ENCODE assay signal across 8 cellular contexts in the genomic region with DNA sequence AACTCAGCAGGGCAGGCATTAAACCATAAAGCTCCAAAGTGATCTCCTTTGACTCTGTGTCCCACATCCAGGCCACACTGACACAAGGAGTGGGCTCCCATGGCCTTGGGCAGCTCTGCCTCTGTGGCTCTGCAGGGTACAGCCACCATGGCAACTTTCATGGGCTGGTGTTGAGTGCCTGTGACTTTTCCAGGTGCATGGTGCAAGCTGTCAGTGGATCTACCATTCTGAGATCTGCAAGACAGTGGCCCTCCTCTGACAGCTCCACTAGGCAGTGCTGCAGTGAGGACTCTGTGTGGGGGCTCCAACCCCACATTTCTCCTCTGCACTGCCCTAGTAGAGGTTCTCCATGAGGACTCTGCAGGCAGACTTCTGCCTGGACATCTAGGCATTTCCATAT. TPM values are rescaled to one million over a fixed set of nuclear protein-coding genes. Genes with fewer than 3 reads are reported as not detected.
A peak's percentile ranks its signal among the peaks of the same experiment; 100 is the strongest.
DNase-seq lines count a peak whose midpoint lies in the region; ATAC-seq and TF ChIP-seq lines count a peak whose summit lies in the region.
"Not testable (repeated sequence)": the region's sequence is repeated elsewhere in the genome, so short reads cannot be mapped to it uniquely, and the experiment has no call there.

No MANE protein-coding gene starts in this region.

- intact Hi-C loops in left ventricle myocardium inferior (cut with micrococcal nuclease); lower lobe of right lung (cut with DNase I); upper lobe of right lung (cut with DNase I): not testable (repeated sequence)
- intact Hi-C loops in posterior vena cava (cut with DNase I), result loop anchor here in 1 of 2 donors (10.0 kb wide), 1 partner anchor 231 kb away; no protein-coding TSS in a partner anchor

- H3K27ac ChIP-seq in RWPE2 (ENCODE audit: poor library complexity, severe bottlenecking), result not testable (repeated sequence)
- peak overlapping the region; percentile 70 for H3K27ac ChIP-seq in left ventricle myocardium inferior (replicated peaks)
- H3K27ac ChIP-seq in lower lobe of right lung, result peak overlapping the region; percentile 46
- H3K27ac ChIP-seq in upper lobe of right lung, result peak overlapping the region; percentile 47

- not testable (repeated sequence) for H3K27me3 Mint-ChIP-seq in activated CD8-positive, alpha-beta memory T cell treated with anti-CD3 and anti-CD28 coated beads, Interleukin-2, amount 10 ng/mL, durations not matched to agents 7 days and 5 days; activated T-helper 17 cell treated with anti-CD3 and anti-CD28 coated beads, Interleukin-2, amount 50 U/mL, for 72 hours
- peaks cover 12% of the 10 kb centered on the region for H3K27me3 Mint-ChIP-seq in stimulated activated naive CD8-positive, alpha-beta T cell treated with anti-CD3 and anti-CD28 coated beads, Interleukin-15, Interleukin-2, amounts not matched to agents 100 ng/mL and 50 ng/mL, for 24 hours

- H3K9me3 Mint-ChIP-seq in activated CD8-positive, alpha-beta memory T cell treated with anti-CD3 and anti-CD28 coated beads, Interleukin-2, amount 10 ng/mL, durations not matched to agents 7 days and 5 days (ENCODE audit: low read depth); activated T-helper 17 cell treated with anti-CD3 and anti-CD28 coated beads, Interleukin-2, amount 50 U/mL, for 72 hours; stimulated activated naive CD8-positive, alpha-beta T cell treated with anti-CD3 and anti-CD28 coated beads, Interleukin-15, Interleukin-2, amounts not matched to agents 100 ng/mL and 50 ng/mL, for 24 hours: not testable (repeated sequence)

- H3K36me3 Mint-ChIP-seq in activated CD8-positive, alpha-beta memory T cell treated with anti-CD3 and anti-CD28 coated beads, Interleukin-2, amount 10 ng/mL, durations not matched to agents 7 days and 5 days; activated T-helper 17 cell treated with anti-CD3 and anti-CD28 coated beads, Interleukin-2, amount 50 U/mL, for 72 hours (ENCODE audit: low read depth); stimulated activated naive CD8-positive, alpha-beta T cell treated with anti-CD3 and anti-CD28 coated beads, Interleukin-15, Interleukin-2, amounts not matched to agents 100 ng/mL and 50 ng/mL, for 24 hours (ENCODE audit: low read depth): not testable (repeated sequence)

- not testable (repeated sequence) for TF ChIP-seq CTCF in RWPE2 (IDR thresholded peaks at IDR 0.05; ENCODE audit: poor library complexity, severe bottlenecking); left ventricle myocardium inferior (IDR thresholded peaks at IDR 0.05; ENCODE audit: borderline replicate concordance); lower lobe of right lung (IDR thresholded peaks at IDR 0.05); upper lobe of right lung (IDR thresholded peaks at IDR 0.05)

- not testable (repeated sequence) for H3K27ac Mint-ChIP-seq in activated CD8-positive, alpha-beta memory T cell treated with anti-CD3 and anti-CD28 coated beads, Interleukin-2, amount 10 ng/mL, durations not matched to agents 7 days and 5 days
- H3K27ac Mint-ChIP-seq in activated T-helper 17 cell treated with anti-CD3 and anti-CD28 coated beads, Interleukin-2, amount 50 U/mL, for 72 hours, result peak overlapping the region; percentile 72
- H3K27ac Mint-ChIP-seq in stimulated activated naive CD8-positive, alpha-beta T cell treated with anti-CD3 and anti-CD28 coated beads, Interleukin-15, Interleukin-2, amounts not matched to agents 100 ng/mL and 50 ng/mL, for 24 hours, result peak overlapping the region; percentile 29

- peaks cover 19% of the 10 kb centered on the region for H3K4me1 Mint-ChIP-seq in activated CD8-positive, alpha-beta memory T cell treated with anti-CD3 and anti-CD28 coated beads, Interleukin-2, amount 10 ng/mL, durations not matched to agents 7 days and 5 days
- H3K4me1 Mint-ChIP-seq in activated T-helper 17 cell treated with anti-CD3 and anti-CD28 coated beads, Interleukin-2, amount 50 U/mL, for 72 hours, result not testable (repeated sequence)
- H3K4me1 Mint-ChIP-seq in stimulated activated naive CD8-positive, alpha-beta T cell treated with anti-CD3 and anti-CD28 coated beads, Interleukin-15, Interleukin-2, amounts not matched to agents 100 ng/mL and 50 ng/mL, for 24 hours (ENCODE audit: low read depth), result peaks cover 25% of the 10 kb centered on the region

- H3K4me3 Mint-ChIP-seq in activated CD8-positive, alpha-beta memory T cell treated with anti-CD3 and anti-CD28 coated beads, Interleukin-2, amount 10 ng/mL, durations not matched to agents 7 days and 5 days; activated T-helper 17 cell treated with anti-CD3 and anti-CD28 coated beads, Interleukin-2, amount 50 U/mL, for 72 hours; stimulated activated naive CD8-positive, alpha-beta T cell treated with anti-CD3 and anti-CD28 coated beads, Interleukin-15, Interleukin-2, amounts not matched to agents 100 ng/mL and 50 ng/mL, for 24 hours: not testable (repeated sequence)

- H3K9me3 ChIP-seq in RWPE2 (ENCODE audit: severe bottlenecking); left ventricle myocardium inferior (replicated peaks); lower lobe of right lung; upper lobe of right lung: not testable (repeated sequence)

- not testable (repeated sequence) for H3K27me3 ChIP-seq in RWPE2 (ENCODE audit: insufficient read depth, poor library complexity, severe bottlenecking); lower lobe of right lung (ENCODE audit: low read depth); upper lobe of right lung
- peaks cover 28% of the 10 kb centered on the region for H3K27me3 ChIP-seq in left ventricle myocardium inferior (ENCODE audit: low read depth)

- not testable (repeated sequence) for H3K4me3 ChIP-seq in RWPE2 (ENCODE audit: severe bottlenecking); left ventricle myocardium inferior; lower lobe of right lung; upper lobe of right lung

- H3K4me1 ChIP-seq in RWPE2 (ENCODE audit: insufficient read depth, poor library complexity, severe bottlenecking); left ventricle myocardium inferior; lower lobe of right lung; upper lobe of right lung: not testable (repeated sequence)

- ATAC-seq in RWPE2 (ENCODE audit: low read depth); activated CD8-positive, alpha-beta memory T cell treated with anti-CD3 and anti-CD28 coated beads, Interleukin-2, amount 10 ng/mL, durations not matched to agents 7 days and 5 days; activated T-helper 17 cell treated with anti-CD3 and anti-CD28 coated beads, Interleukin-2, amount 50 U/mL, for 72 hours (replicated peaks); lower lobe of right lung; upper lobe of right lung: not testable (repeated sequence)

- DNase-seq in RWPE2 (ENCODE audit: low spot score), result peak; percentile 11
- DNase-seq in activated CD8-positive, alpha-beta memory T cell treated with anti-CD3 and anti-CD28 coated beads, Interleukin-2, amount 10 ng/mL, durations not matched to agents 7 days and 5 days, result peak; percentile 28
- DNase-seq in left ventricle myocardium inferior, lower lobe of right lung, upper lobe of right lung: not testable (repeated sequence)
- DNase-seq in posterior vena cava (ENCODE audit: low spot score), result peak; percentile 31

- CTCF ChIA-PET in activated CD8-positive, alpha-beta memory T cell treated with anti-CD3 and anti-CD28 coated beads, Interleukin-2, amount 10 ng/mL, durations not matched to agents 7 days and 5 days (lab: Charles Lee), result interaction anchor here (0.8 to 2.4 kb wide), 6 partner anchors 10 to 240 kb away, joined by 3 to 14 read pairs (median 7); partner anchors contain the start of gene NKD2

- H3K36me3 ChIP-seq in RWPE2 (ENCODE audit: low read depth); left ventricle myocardium inferior; lower lobe of right lung; upper lobe of right lung: not testable (repeated sequence)

RNA-seq across cellular contexts. Expression of gene TRIP13, which starts 41.3 kb away (rescaled TPM):
- 10 to 100 TPM; 33.0 to 38.8 TPM for total RNA-seq in activated CD8-positive, alpha-beta memory T cell treated with anti-CD3 and anti-CD28 coated beads, Interleukin-2, amount 10 ng/mL, durations not matched to agents 7 days and 5 days
- 10 to 100 TPM; 18.3 to 45.0 TPM for total RNA-seq in activated T-helper 17 cell treated with anti-CD3 and anti-CD28 coated beads, Interleukin-2, amount 50 U/mL, for 72 hours
- 0.44 TPM for total RNA-seq in left ventricle myocardium inferior
- total RNA-seq in lower lobe of right lung, result 1.0 TPM
- total RNA-seq in posterior vena cava, result 1 to 10 TPM in 1 of 2 donors, under 1 TPM in 1; 0.95 to 1.6 TPM
- total RNA-seq in upper lobe of right lung, result 0.81 TPM

RNA-seq across cellular contexts. Expression of gene BRD9, which starts 41.4 kb away (rescaled TPM):
- total RNA-seq in activated CD8-positive, alpha-beta memory T cell treated with anti-CD3 and anti-CD28 coated beads, Interleukin-2, amount 10 ng/mL, durations not matched to agents 7 days and 5 days, result 10 to 100 TPM; 58.6 to 64.7 TPM
- 10 to 100 TPM; 65.2 to 72.5 TPM for total RNA-seq in activated T-helper 17 cell treated with anti-CD3 and anti-CD28 coated beads, Interleukin-2, amount 50 U/mL, for 72 hours
- 23.6 TPM for total RNA-seq in left ventricle myocardium inferior
- total RNA-seq in lower lobe of right lung, result 37.7 TPM
- total RNA-seq in posterior vena cava, result 10 to 100 TPM; 28.6 to 36.0 TPM
- total RNA-seq in upper lobe of right lung, result 33.8 TPM
